In the genomic region with DNA sequence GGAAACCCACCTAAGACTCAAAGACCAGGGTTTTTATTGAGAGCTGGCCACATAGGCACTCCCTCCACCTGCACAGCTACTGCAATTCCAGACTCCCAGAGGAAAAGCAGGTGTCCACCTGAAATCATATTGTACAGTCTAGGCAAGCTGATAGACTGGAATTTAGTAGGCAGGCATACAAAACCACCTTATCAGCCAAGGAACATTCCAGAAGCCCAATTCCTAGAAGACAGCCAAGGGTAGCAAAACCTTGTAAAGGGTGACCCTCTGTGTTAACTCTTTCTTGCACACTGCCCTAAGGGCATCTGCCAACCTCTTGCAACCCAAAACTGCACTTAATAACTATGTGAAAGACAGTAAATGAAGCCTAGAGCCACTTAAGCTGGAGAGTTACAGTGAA, we compare ENCODE assay signal across 40 cellular contexts. TPM values are rescaled to one million over a fixed set of nuclear protein-coding genes. Genes with fewer than 3 reads are reported as not detected.
DNase-seq lines count a peak whose midpoint lies in the region; ATAC-seq, FAIRE-seq and TF ChIP-seq lines count a peak whose summit lies in the region.
"Had no signal": no experiment of that assay in that cellular context is flagged by ENCODE, and none has a peak within 500 bp of the region (broad histone marks: within the 10 kb centered on the region; RNA-seq: fewer than 3 reads in every experiment).

No MANE protein-coding gene starts in this region.

- DNase-seq in K562 (ENCODE audit: extremely low read depth in 1 of 4, low spot score in 3 of 4) (no peak), esophagus muscularis mucosa (ENCODE audit: extremely low spot score) (peak; percentile 42), HepG2 (ENCODE audit: low spot score) (no peak), NCI-H2081 (lab: John Stamatoyannopoulos, UW) (no peak), OCI-M2 (lab: John Stamatoyannopoulos, UW; ENCODE audit: unreplicated experiment) (no peak)
- DNase-seq in activated CD4-positive, alpha-beta T cell treated with anti-CD3 and anti-CD28 coated beads for 4 hours = no peak
- DNase-seq: 8988T; ACHN; AML-193; BE2C; C1 segment of cervical spinal cord; Caco-2; Calu3; CD4-positive, alpha-beta memory T cell; CD4-positive, alpha-beta T cell; CD4-positive, CD25-positive, alpha-beta regulatory T cell; CD8-positive, alpha-beta memory T cell; CD8-positive, alpha-beta T cell; COR-L47; DMS 273 treated with DMSO at 0.1 percent for 48 hours; DMS153; DMS53; DMS79; DMS79 treated with DMSO at 0.1 percent for 48 hours; DND-41; EL had no signal

- H3K27me3 ChIP-seq in K562 (ENCODE audit: control insufficient read depth in 2 of 2, insufficient read depth in 2 of 2, low read length in 2 of 2) = peaks cover 33 to 48% of the 10 kb centered on the region in 2 experiments; a peak in 4 of 5 replicates
- peaks cover 0 to 43% (median 1%) of the 10 kb centered on the region in 4 donors for H3K27me3 ChIP-seq in esophagus muscularis mucosa
- H3K27me3 ChIP-seq in HepG2 (ENCODE audit: control insufficient read depth in 1 of 2, insufficient read depth in 2 of 2, low read length in 2 of 2) = peaks cover 0 to 8% of the 10 kb centered on the region in 2 experiments; a peak in 3 of 5 replicates
- H3K27me3 ChIP-seq in liver (ENCODE audit: control insufficient read depth in 4 of 4, insufficient read depth in 4 of 4, low read length in 3 of 4) = no peaks in the 10 kb centered on the region
- H3K27me3 ChIP-seq: BE2C; BLaER1; BLaER1 treated with 17β-estradiol and CSF1 and Interleukin-3, amounts not matched to agents 10 nM and 100 nM had no signal

- in situ Hi-C loops in K562 (cut with MboI) (no loop called here), HepG2 (cut with HindIII; ENCODE audit: extremely low pct_ligation_motif_present, low pct_unique_long_range_greater_than_20kb) (no loop called here)

- TF ChIP-seq RAD21 in K562 (CRISPR knock-in tag; conservative IDR thresholded peaks at IDR 0.05 in 1 of 2, IDR thresholded peaks at IDR 0.05 in 1 of 2) = no peak
- TF ChIP-seq RAD21 in HepG2 (CRISPR knock-in tag; IDR thresholded peaks at IDR 0.05) = no peak
- no peak for TF ChIP-seq RAD21 in liver (IDR thresholded peaks at IDR 0.05)

- H3K4me3 ChIP-seq in K562 (no peak overlapping the region), esophagus muscularis mucosa (no peak overlapping the region), HepG2 (replicated peaks in 1 of 3; ENCODE audit: insufficient read depth in 1 of 3, low read depth in 2 of 3, low read length in 3 of 3) (no peak overlapping the region), liver (ENCODE audit: low read depth in 1 of 3, low read length in 3 of 3) (no peak overlapping the region)
- H3K4me3 ChIP-seq: A549; BLaER1; BLaER1 treated with 17β-estradiol and CSF1 and Interleukin-3, amounts not matched to agents 10 nM and 100 nM had no signal

- H3K9me3 ChIP-seq in K562 (replicated peaks; ENCODE audit: control insufficient read depth, insufficient read depth, low read depth, low read length) (no peaks in the 10 kb centered on the region; the same call in 1 of the 2 replicates), esophagus muscularis mucosa (peaks cover 0 to 23% (median 14%) of the 10 kb centered on the region in 4 donors), HepG2 (ENCODE audit: low read length) (peaks cover 19% of the 10 kb centered on the region; the same call in 1 of the 2 replicates), liver (ENCODE audit: control insufficient read depth in 4 of 4, low read length in 3 of 4) (peaks cover 0 to 3% (median 2%) of the 10 kb centered on the region in 4 donors)
- H3K9me3 ChIP-seq: BE2C had no signal

- TF ChIP-seq POLR2A in K562 (conservative IDR thresholded peaks at IDR 0.05) (no peak), esophagus muscularis mucosa (IDR thresholded peaks at IDR 0.05; ENCODE audit: low read depth) (no peak), HepG2 (IDR thresholded peaks at IDR 0.05; ENCODE audit: insufficient read depth in 1 of 2, low read depth in 2 of 2, low read length in 2 of 2) (no peak)

- H3K4me1 ChIP-seq in K562 (replicated peaks in 1 of 2; ENCODE audit: control insufficient read depth in 2 of 2, insufficient read depth in 2 of 2, low read length in 2 of 2) = peaks cover 0 to 8% of the 10 kb centered on the region in 2 experiments; a peak in 1 of 5 replicates
- peaks cover 1 to 10% (median 6%) of the 10 kb centered on the region in 4 donors for H3K4me1 ChIP-seq in esophagus muscularis mucosa
- peaks cover 19% of the 10 kb centered on the region for H3K4me1 ChIP-seq in HepG2 (ENCODE audit: insufficient read depth, low read length)
- H3K4me1 ChIP-seq in liver (ENCODE audit: control insufficient read depth in 4 of 4, insufficient read depth in 4 of 4, low read length in 3 of 4) = peaks cover 5 to 31% (median 19%) of the 10 kb centered on the region in 4 donors
- H3K4me1 ChIP-seq: A549; BE2C; BLaER1; BLaER1 treated with 17β-estradiol and CSF1 and Interleukin-3, amounts not matched to agents 10 nM and 100 nM had no signal

- POLR2A ChIA-PET in K562 (lab: Yijun Ruan, JAX) (no interaction called here), HepG2 (lab: Yijun Ruan, JAX) (no interaction called here)

- BruUV-seq in K562 (replicated peaks; lab: Mats Ljungman, UMichigan) (no TSS peak), HepG2 (replicated peaks; lab: Mats Ljungman, UMichigan) (no TSS peak)

- CTCF ChIA-PET in K562 (lab: Yijun Ruan, JAX; ENCODE audit: low intra/inter-chr PET ratio) = no interaction called here
- CTCF ChIA-PET in HepG2 (lab: Yijun Ruan, JAX; ENCODE audit: low intra/inter-chr PET ratio, low total read pairs) = no interaction called here

- H3K36me3 ChIP-seq in K562 (ENCODE audit: control insufficient read depth, insufficient read depth, low read length) = no peaks in the 10 kb centered on the region
- H3K36me3 ChIP-seq in esophagus muscularis mucosa = peaks cover 0 to 12% (median 5%) of the 10 kb centered on the region in 4 donors
- no peaks in the 10 kb centered on the region for H3K36me3 ChIP-seq in HepG2 (replicated peaks in 1 of 2; ENCODE audit: control insufficient read depth in 1 of 2, insufficient read depth in 2 of 2, low read length in 2 of 2)
- H3K36me3 ChIP-seq in liver (ENCODE audit: control insufficient read depth in 4 of 4, insufficient read depth in 3 of 4, low read depth in 1 of 4, low read length in 3 of 4) = peaks cover 0 to 31% (median 28%) of the 10 kb centered on the region in 4 donors
- H3K36me3 ChIP-seq: BE2C, BLaER1 had no signal

- no peaks in the 10 kb centered on the region for H3K79me2 ChIP-seq in K562 (ENCODE audit: control insufficient read depth, insufficient read depth, low read length)
- H3K79me2 ChIP-seq in HepG2 (ENCODE audit: insufficient read depth, low read length) = no peaks in the 10 kb centered on the region

- H3K27ac ChIP-seq in K562 (ENCODE audit: extremely low read depth, low read depth, low read length) (no peak overlapping the region), esophagus muscularis mucosa (replicated peaks in 1 of 4) (no peak overlapping the region), HepG2 (ENCODE audit: extremely low read length, insufficient read depth, low read length) (no peak overlapping the region), liver (ENCODE audit: low read depth in 1 of 2, low read length in 2 of 2) (peak overlapping the region; percentile 13 to 26)
- H3K27ac ChIP-seq: 22Rv1; A549; BLaER1; BLaER1 treated with 17β-estradiol and CSF1 and Interleukin-3, amounts not matched to agents 10 nM and 100 nM; C4-2B had no signal

- intact Hi-C loops in K562 (cut with micrococcal nuclease) (no loop called here), esophagus muscularis mucosa (cut with DNase I) (no loop called here), HepG2 (cut with micrococcal nuclease; ENCODE audit: unreplicated experiment) (no loop called here)

- ATAC-seq in K562 = no peak
- ATAC-seq in HepG2 = no peak
- no peak for ATAC-seq in HG02884 (IDR thresholded peaks at IDR 0.05; ENCODE audit: unreplicated experiment)
- ATAC-seq: A549; CD8-positive, alpha-beta T cell had no signal

- H2AFZ ChIP-seq in K562 (ENCODE audit: low read depth, low read length) (no peak overlapping the region), HepG2 (ENCODE audit: low read length) (no peak overlapping the region)

- TF ChIP-seq CTCF in K562 (IDR thresholded peaks at IDR 0.05 in 2 of 3, conservative IDR thresholded peaks at IDR 0.05 in 1 of 3; ENCODE audit: insufficient read depth in 2 of 3, low read depth in 1 of 3, low read length in 3 of 3) (no peak), esophagus muscularis mucosa (IDR thresholded peaks at IDR 0.05) (no peak), HepG2 (CRISPR knock-in tag; IDR thresholded peaks at IDR 0.05) (no peak), liver (IDR thresholded peaks at IDR 0.05; ENCODE audit: low read depth, low read length, missing input control) (no peak)

- FAIRE-seq in K562 (lab: Jason Lieb, UNC) (no peak), HepG2 (lab: Jason Lieb, UNC) (no peak)
- FAIRE-seq: A204.1, A549, D721Med had no signal

- no peaks in the 10 kb centered on the region for H4K20me1 ChIP-seq in K562 (replicated peaks; ENCODE audit: control insufficient read depth, insufficient read depth, low read length)
- H4K20me1 ChIP-seq in HepG2 (ENCODE audit: insufficient read depth, low read length) = no peaks in the 10 kb centered on the region
- H4K20me1 ChIP-seq: BLaER1; BLaER1 treated with 17β-estradiol and CSF1 and Interleukin-3, amounts not matched to agents 10 nM and 100 nM had no signal

- H3K9ac ChIP-seq in K562 (ENCODE audit: insufficient read depth in 1 of 2, low read depth in 2 of 2, low read length in 2 of 2) (no peak overlapping the region), HepG2 (ENCODE audit: insufficient read depth, low read depth, low read length) (no peak overlapping the region), liver (ENCODE audit: low read depth in 1 of 2, low read length in 2 of 2) (no peak overlapping the region)
- H3K9ac ChIP-seq: BLaER1; BLaER1 treated with 17β-estradiol and CSF1 and Interleukin-3, amounts not matched to agents 10 nM and 100 nM had no signal

- H3K4me2 ChIP-seq in K562 (ENCODE audit: insufficient read depth, low read length) (no peak overlapping the region), HepG2 (ENCODE audit: low read depth, low read length) (no peak overlapping the region)
- H3K4me2 ChIP-seq: A549; BLaER1; BLaER1 treated with 17β-estradiol and CSF1 and Interleukin-3, amounts not matched to agents 10 nM and 100 nM had no signal

- TF ChIP-seq EP300 in K562 (IDR thresholded peaks at IDR 0.05; ENCODE audit: low read length) = no peak
- no peak for TF ChIP-seq EP300 in esophagus muscularis mucosa (IDR thresholded peaks at IDR 0.05)
- TF ChIP-seq EP300 in HepG2 (IDR thresholded peaks at IDR 0.05; ENCODE audit: low read depth in 2 of 2, low read length in 2 of 2) = no peak
- TF ChIP-seq EP300 in HepG2 (CRISPR knock-in tag; IDR thresholded peaks at IDR 0.05; ENCODE audit: borderline replicate concordance) = no peak

- H3K9me1 ChIP-seq in K562 (ENCODE audit: control insufficient read depth, insufficient read depth, low read length) = no peaks in the 10 kb centered on the region

RNA-seq across cellular contexts. Expression of a gene that starts 5.3 kb away (rescaled TPM):
- total RNA-seq in K562 (2011; cell fraction: chromatin; rRNA removed; ENCODE audit: low replicate concordance) = not detected in 2 replicates
- total RNA-seq in K562 (2011; cell fraction: nucleolus; rRNA removed) = not detected in 2 replicates
- not detected in 2 replicates for total RNA-seq in K562 (2011; cell fraction: nucleoplasm; rRNA removed)
- not detected in 2 replicates for total RNA-seq in K562 (2014; rRNA removed)
- total RNA-seq in K562 (2014; rRNA removed; fragmentation: Illumina TruSeq; extraction: Trizol) = not detected in 2 replicates
- total RNA-seq in K562 (2015; rRNA removed; fragmentation: Illumina TruSeq; extraction: Trizol) = not detected in 2 replicates
- total RNA-seq in K562 (2021) = 0.31 TPM in 1 of 2 replicates, not detected in the other
- polyA plus RNA-seq in K562 (2011; rRNA removed) = not detected in 2 replicates
- polyA plus RNA-seq in K562 (2011; cell fraction: cytosol; rRNA removed) = 0.04 TPM in 1 of 2 replicates, not detected in the other
- polyA plus RNA-seq in K562 (2011; cell fraction: nucleus; rRNA removed) = 0.27 TPM in 1 of 2 replicates, not detected in the other
- polyA plus RNA-seq in K562 (2012) = 0.27 and 0.32 TPM in 2 replicates
- not detected in 2 replicates for polyA plus RNA-seq in K562 (2014; fragmentation: Illumina TruSeq; extraction: Trizol)
- not detected for polyA plus RNA-seq in K562 (2014; fragmentation: Nextera tagmentation; extraction: Ambion mirVana)
- polyA plus RNA-seq in K562 (2014; rRNA removed) = not detected in 2 replicates
- polyA minus RNA-seq in K562 (2011; rRNA and poly(A)+ RNA removed) = not detected in 2 replicates
- not detected in 2 replicates for polyA minus RNA-seq in K562 (2011; cell fraction: cytosol; rRNA and poly(A)+ RNA removed)
- polyA minus RNA-seq in K562 (2011; cell fraction: nucleus; rRNA and poly(A)+ RNA removed) = not detected in 2 replicates
- 10 to 100 TPM; 11.6 to 47.7 (median 35.5) TPM for total RNA-seq in esophagus muscularis mucosa
- not detected in 2 replicates for total RNA-seq in HepG2 (2016; rRNA removed; fragmentation: Illumina TruSeq; extraction: Trizol)
- total RNA-seq in HepG2 (2016; cell fraction: cytosol; rRNA removed; fragmentation: Illumina TruSeq; extraction: Trizol; ENCODE audit: low read depth) = not detected in 2 replicates
- not detected in 2 replicates for total RNA-seq in HepG2 (2016; cell fraction: insoluble cytoplasmic fraction; rRNA removed; fragmentation: Illumina TruSeq; extraction: Trizol)
- not detected in 2 replicates for total RNA-seq in HepG2 (2016; cell fraction: membrane; rRNA removed; fragmentation: Illumina TruSeq; extraction: Trizol)
- total RNA-seq in HepG2 (2016; cell fraction: nucleus; rRNA removed; fragmentation: Illumina TruSeq; extraction: Trizol) = not detected in 2 replicates
- polyA plus RNA-seq in HepG2 (2011; rRNA removed) = not detected in 2 replicates
- polyA plus RNA-seq in HepG2 (2011; cell fraction: cytosol; rRNA removed) = not detected in 2 replicates
- not detected in 2 replicates for polyA plus RNA-seq in HepG2 (2011; cell fraction: nucleus; rRNA removed)
- polyA plus RNA-seq in HepG2 (2012) = not detected in 2 replicates
- not detected in 2 replicates for polyA plus RNA-seq in HepG2 (2016; cell fraction: cytosol; fragmentation: Illumina TruSeq; extraction: Trizol; ENCODE audit: low read depth)
- not detected in 2 replicates for polyA plus RNA-seq in HepG2 (2016; cell fraction: insoluble cytoplasmic fraction; fragmentation: Illumina TruSeq; extraction: Trizol; ENCODE audit: low read depth)
- not detected in 2 replicates for polyA plus RNA-seq in HepG2 (2016; cell fraction: membrane; fragmentation: Illumina TruSeq; extraction: Trizol; ENCODE audit: low read depth)
- polyA plus RNA-seq in HepG2 (2016; cell fraction: nucleus; fragmentation: Illumina TruSeq; extraction: Trizol; ENCODE audit: insufficient read depth, low read depth) = not detected in 2 replicates
- not detected in 2 replicates for polyA minus RNA-seq in HepG2 (2011; rRNA and poly(A)+ RNA removed; ENCODE audit: low replicate concordance)
- not detected in 2 replicates for polyA minus RNA-seq in HepG2 (2011; cell fraction: cytosol; rRNA and poly(A)+ RNA removed)
- not detected in 2 replicates for polyA minus RNA-seq in HepG2 (2011; cell fraction: nucleus; rRNA and poly(A)+ RNA removed)
- total RNA-seq in liver = 100 to 1,000 TPM; 346 to 404 TPM
- polyA plus RNA-seq in liver = 100 to 1,000 TPM; 675 to 703 TPM
- total RNA-seq: A172; B cell; CD4-positive, alpha-beta T cell; CD4-positive, CD25-positive, alpha-beta regulatory T cell had no signal
- polyA plus RNA-seq: BJ; CD8-positive, alpha-beta memory T cell had no signal

RNA-seq across cellular contexts. Expression of a gene that starts 5.7 kb away (rescaled TPM):
- not detected in 2 replicates for total RNA-seq in K562 (2011; cell fraction: chromatin; rRNA removed; ENCODE audit: low replicate concordance)
- not detected in 2 replicates for total RNA-seq in K562 (2011; cell fraction: nucleolus; rRNA removed)
- total RNA-seq in K562 (2011; cell fraction: nucleoplasm; rRNA removed) = not detected in 2 replicates
- total RNA-seq in K562 (2014; rRNA removed) (not detected in 2 replicates), K562 (2014; rRNA removed; fragmentation: Illumina TruSeq; extraction: Trizol) (not detected in 2 replicates), K562 (2015; rRNA removed; fragmentation: Illumina TruSeq; extraction: Trizol) (0.15 TPM in 1 of 2 replicates, not detected in the other), K562 (2021) (0.60 and 0.76 TPM in 2 replicates), esophagus muscularis mucosa (10 to 100 TPM; 19.5 to 58.2 (median 54.1) TPM), HepG2 (2016; rRNA removed; fragmentation: Illumina TruSeq; extraction: Trizol) (not detected in 2 replicates), liver (1,000 to 10,000 TPM in 1 of 2 donors, 100 to 1,000 TPM in 1; 382 to 1,041 TPM)
- polyA plus RNA-seq in K562 (2011; rRNA removed) (not detected in 2 replicates), K562 (2014; fragmentation: Illumina TruSeq; extraction: Trizol) (not detected in 2 replicates), K562 (2014; fragmentation: Nextera tagmentation; extraction: Ambion mirVana) (not detected), K562 (2014; rRNA removed) (0.19 TPM in 1 of 2 replicates, not detected in the other), HepG2 (2011; rRNA removed) (not detected in 2 replicates), liver (1,000 to 10,000 TPM in 1 of 2 donors, 100 to 1,000 TPM in 1; 957 to 1,317 TPM)
- polyA plus RNA-seq in K562 (2011; cell fraction: cytosol; rRNA removed) = not detected in 2 replicates
- not detected in 2 replicates for polyA plus RNA-seq in K562 (2011; cell fraction: nucleus; rRNA removed)
- polyA plus RNA-seq in K562 (2012) = 0.21 and 0.69 TPM in 2 replicates
- polyA minus RNA-seq in K562 (2011; rRNA and poly(A)+ RNA removed) = not detected in 2 replicates
- not detected in 2 replicates for polyA minus RNA-seq in K562 (2011; cell fraction: cytosol; rRNA and poly(A)+ RNA removed)
- not detected in 2 replicates for polyA minus RNA-seq in K562 (2011; cell fraction: nucleus; rRNA and poly(A)+ RNA removed)
- total RNA-seq in HepG2 (2016; cell fraction: cytosol; rRNA removed; fragmentation: Illumina TruSeq; extraction: Trizol; ENCODE audit: low read depth) = not detected in 2 replicates
- total RNA-seq in HepG2 (2016; cell fraction: insoluble cytoplasmic fraction; rRNA removed; fragmentation: Illumina TruSeq; extraction: Trizol) = not detected in 2 replicates
- not detected in 2 replicates for total RNA-seq in HepG2 (2016; cell fraction: membrane; rRNA removed; fragmentation: Illumina TruSeq; extraction: Trizol)
- not detected in 2 replicates for total RNA-seq in HepG2 (2016; cell fraction: nucleus; rRNA removed; fragmentation: Illumina TruSeq; extraction: Trizol)
- polyA plus RNA-seq in HepG2 (2011; cell fraction: cytosol; rRNA removed) = not detected in 2 replicates
- polyA plus RNA-seq in HepG2 (2011; cell fraction: nucleus; rRNA removed) = not detected in 2 replicates
- not detected in 2 replicates for polyA plus RNA-seq in HepG2 (2012)
- polyA plus RNA-seq in HepG2 (2016; cell fraction: cytosol; fragmentation: Illumina TruSeq; extraction: Trizol; ENCODE audit: low read depth) = not detected in 2 replicates
- polyA plus RNA-seq in HepG2 (2016; cell fraction: insoluble cytoplasmic fraction; fragmentation: Illumina TruSeq; extraction: Trizol; ENCODE audit: low read depth) = not detected in 2 replicates
- polyA plus RNA-seq in HepG2 (2016; cell fraction: membrane; fragmentation: Illumina TruSeq; extraction: Trizol; ENCODE audit: low read depth) = not detected in 2 replicates
- not detected in 2 replicates for polyA plus RNA-seq in HepG2 (2016; cell fraction: nucleus; fragmentation: Illumina TruSeq; extraction: Trizol; ENCODE audit: insufficient read depth, low read depth)
- not detected in 2 replicates for polyA minus RNA-seq in HepG2 (2011; rRNA and poly(A)+ RNA removed; ENCODE audit: low replicate concordance)
- polyA minus RNA-seq in HepG2 (2011; cell fraction: cytosol; rRNA and poly(A)+ RNA removed) = not detected in 2 replicates
- polyA minus RNA-seq in HepG2 (2011; cell fraction: nucleus; rRNA and poly(A)+ RNA removed) = not detected in 2 replicates
- total RNA-seq: A172; CD4-positive, alpha-beta T cell; CD4-positive, CD25-positive, alpha-beta regulatory T cell; CD8-positive, alpha-beta T cell had no signal
- polyA plus RNA-seq: BJ; CD4-positive, alpha-beta memory T cell; CD8-positive, alpha-beta memory T cell had no signal

RNA-seq across cellular contexts. Expression of a gene that starts 46.5 kb away (rescaled TPM):
- total RNA-seq in K562 (2011; cell fraction: chromatin; rRNA removed; ENCODE audit: low replicate concordance) = not detected in 2 replicates
- not detected in 2 replicates for total RNA-seq in K562 (2011; cell fraction: nucleolus; rRNA removed)
- total RNA-seq in K562 (2011; cell fraction: nucleoplasm; rRNA removed) = not detected in 2 replicates
- total RNA-seq in K562 (2014; rRNA removed) = not detected in 2 replicates
- not detected in 2 replicates for total RNA-seq in K562 (2014; rRNA removed; fragmentation: Illumina TruSeq; extraction: Trizol)
- total RNA-seq in K562 (2015; rRNA removed; fragmentation: Illumina TruSeq; extraction: Trizol) = not detected in 2 replicates
- not detected in 2 replicates for total RNA-seq in K562 (2021)
- not detected in 2 replicates for polyA plus RNA-seq in K562 (2011; rRNA removed)
- polyA plus RNA-seq in K562 (2011; cell fraction: cytosol; rRNA removed) = not detected in 2 replicates
- polyA plus RNA-seq in K562 (2011; cell fraction: nucleus; rRNA removed) = not detected in 2 replicates
- not detected in 2 replicates for polyA plus RNA-seq in K562 (2012)
- polyA plus RNA-seq in K562 (2014; fragmentation: Illumina TruSeq; extraction: Trizol) = not detected in 2 replicates
- not detected for polyA plus RNA-seq in K562 (2014; fragmentation: Nextera tagmentation; extraction: Ambion mirVana)
- polyA plus RNA-seq in K562 (2014; rRNA removed) = not detected in 2 replicates
- polyA minus RNA-seq in K562 (2011; rRNA and poly(A)+ RNA removed) = not detected in 2 replicates
- not detected in 2 replicates for polyA minus RNA-seq in K562 (2011; cell fraction: cytosol; rRNA and poly(A)+ RNA removed)
- polyA minus RNA-seq in K562 (2011; cell fraction: nucleus; rRNA and poly(A)+ RNA removed) = not detected in 2 replicates
- under 1 TPM in 3 of 4 donors, not detected in 1; 0.23 to 0.45 (median 0.33) TPM for total RNA-seq in esophagus muscularis mucosa
- total RNA-seq in HepG2 (2016; rRNA removed; fragmentation: Illumina TruSeq; extraction: Trizol) = not detected in 2 replicates
- total RNA-seq in HepG2 (2016; cell fraction: cytosol; rRNA removed; fragmentation: Illumina TruSeq; extraction: Trizol; ENCODE audit: low read depth) = not detected in 2 replicates
- not detected in 2 replicates for total RNA-seq in HepG2 (2016; cell fraction: insoluble cytoplasmic fraction; rRNA removed; fragmentation: Illumina TruSeq; extraction: Trizol)
- total RNA-seq in HepG2 (2016; cell fraction: membrane; rRNA removed; fragmentation: Illumina TruSeq; extraction: Trizol) = not detected in 2 replicates
- total RNA-seq in HepG2 (2016; cell fraction: nucleus; rRNA removed; fragmentation: Illumina TruSeq; extraction: Trizol) = not detected in 2 replicates
- not detected in 2 replicates for polyA plus RNA-seq in HepG2 (2011; rRNA removed)
- not detected in 2 replicates for polyA plus RNA-seq in HepG2 (2011; cell fraction: cytosol; rRNA removed)
- polyA plus RNA-seq in HepG2 (2011; cell fraction: nucleus; rRNA removed) = not detected in 2 replicates
- not detected in 2 replicates for polyA plus RNA-seq in HepG2 (2012)
- not detected in 2 replicates for polyA plus RNA-seq in HepG2 (2016; cell fraction: cytosol; fragmentation: Illumina TruSeq; extraction: Trizol; ENCODE audit: low read depth)
- polyA plus RNA-seq in HepG2 (2016; cell fraction: insoluble cytoplasmic fraction; fragmentation: Illumina TruSeq; extraction: Trizol; ENCODE audit: low read depth) = not detected in 2 replicates
- not detected in 2 replicates for polyA plus RNA-seq in HepG2 (2016; cell fraction: membrane; fragmentation: Illumina TruSeq; extraction: Trizol; ENCODE audit: low read depth)
- polyA plus RNA-seq in HepG2 (2016; cell fraction: nucleus; fragmentation: Illumina TruSeq; extraction: Trizol; ENCODE audit: insufficient read depth, low read depth) = not detected in 2 replicates
- polyA minus RNA-seq in HepG2 (2011; rRNA and poly(A)+ RNA removed; ENCODE audit: low replicate concordance) = not detected in 2 replicates
- polyA minus RNA-seq in HepG2 (2011; cell fraction: cytosol; rRNA and poly(A)+ RNA removed) = not detected in 2 replicates
- polyA minus RNA-seq in HepG2 (2011; cell fraction: nucleus; rRNA and poly(A)+ RNA removed) = not detected in 2 replicates
- total RNA-seq in liver = under 1 TPM in 1 of 2 donors, not detected in 1; 0.08 TPM
- polyA plus RNA-seq in liver = under 1 TPM in 1 of 2 donors, not detected in 1; 0.01 TPM
- total RNA-seq: A172; A673; B cell; CD4-positive, alpha-beta memory T cell; CD4-positive, alpha-beta T cell; CD4-positive, CD25-positive, alpha-beta regulatory T cell; CD8-positive, alpha-beta memory T cell; CD8-positive, alpha-beta T cell had no signal
- polyA plus RNA-seq: A549; AG04450; BJ; CD4-positive, alpha-beta memory T cell; CD4-positive, CD25-positive, alpha-beta regulatory T cell; CD8-positive, alpha-beta memory T cell had no signal

Comparison
In these comparisons a context has a peak if more than half of its experiments do, and no peak if none do; other contexts are left out.
1. H3K27ac ChIP-seq: peak in liver (2 of 2); none in K562 (single experiment), esophagus muscularis mucosa (0 of 4) and HepG2 (single experiment).
2. RNA of a gene that starts 5.3 kb away (total RNA-seq): 346 to 404 TPM in liver and 11.6 to 47.7 TPM in esophagus muscularis mucosa; 0.31 TPM in K562 and not detected in HepG2; every median in the first group is over 4 times any median in the second.
3. RNA of a gene that starts 5.7 kb away (total RNA-seq): 382 to 1,041 TPM in liver and 19.5 to 58.2 TPM in esophagus muscularis mucosa; 0.15 to 0.76 TPM in K562 and not detected in HepG2; every median in the first group is over 10 times any median in the second.